ENCODE assay signal across 8 cellular contexts in the genomic region with DNA sequence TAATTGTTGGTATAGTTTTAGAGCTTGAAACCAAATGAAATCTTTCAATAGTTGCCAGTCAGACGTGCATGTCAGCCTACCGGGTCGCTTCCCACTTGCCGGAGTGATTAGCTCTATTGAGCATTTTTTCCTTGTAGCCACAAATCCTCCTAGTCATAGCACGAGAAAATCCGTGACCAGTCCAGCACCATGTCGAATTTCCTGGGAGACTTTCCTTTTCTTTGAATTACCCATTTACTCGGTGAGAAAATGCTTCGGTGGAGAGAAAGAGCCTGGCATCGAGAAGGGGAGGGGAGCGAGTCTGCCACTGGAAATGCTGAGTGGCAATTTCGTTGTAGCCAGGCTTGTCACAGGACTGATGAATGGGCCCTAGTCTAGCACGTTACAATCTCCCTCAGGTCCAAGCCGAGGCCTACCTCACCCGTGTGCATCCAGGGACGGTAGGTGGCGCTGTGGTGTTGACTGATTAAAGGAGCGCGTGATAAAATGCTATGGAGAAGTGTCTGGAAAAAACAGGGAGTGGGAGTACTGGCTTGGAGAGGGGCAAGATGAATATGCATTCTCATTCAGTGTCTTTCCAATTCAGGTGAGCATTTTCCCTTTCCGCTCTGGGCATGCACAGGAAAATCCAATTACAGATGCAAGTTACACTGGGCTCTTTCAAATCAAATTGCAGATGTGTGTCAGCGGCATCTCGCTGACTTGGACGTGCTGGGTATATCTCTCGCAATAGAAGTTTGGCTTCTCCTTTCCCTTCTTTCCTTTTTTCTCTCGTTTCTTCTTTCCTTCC.
DNase-seq lines count a peak whose midpoint lies in the region; ATAC-seq lines count a peak whose summit lies in the region.

No MANE protein-coding gene starts in this region.

- H3K9me3 Mint-ChIP-seq in central memory CD8-positive, alpha-beta T cell, result no peaks in the 10 kb centered on the region

- H3K4me1 Mint-ChIP-seq in central memory CD8-positive, alpha-beta T cell, result no peaks in the 10 kb centered on the region

- H3K4me3 Mint-ChIP-seq in central memory CD8-positive, alpha-beta T cell, result no peak overlapping the region

- no peaks in the 10 kb centered on the region for H3K36me3 Mint-ChIP-seq in central memory CD8-positive, alpha-beta T cell (ENCODE audit: insufficient read depth)

- H3K27me3 Mint-ChIP-seq in central memory CD8-positive, alpha-beta T cell, result no peaks in the 10 kb centered on the region

- ATAC-seq in HG02870 (IDR thresholded peaks at IDR 0.05; ENCODE audit: unreplicated experiment) (peak; percentile 25), left lobe of liver (peak; percentile 99)
- ATAC-seq in central memory CD8-positive, alpha-beta T cell (replicated peaks; ENCODE audit: extremely low read depth, poor library complexity, severe bottlenecking), result peak; percentile 47

- H3K27ac Mint-ChIP-seq in central memory CD8-positive, alpha-beta T cell (ENCODE audit: low read depth), result no peak overlapping the region

- peak; percentile 0 for DNase-seq in NCI-H2171 treated with DMSO at 0.1 percent for 48 hours (lab: John Stamatoyannopoulos, UW)
- no peak for DNase-seq in NCI-H2171 (lab: John Stamatoyannopoulos, UW)
- peak; percentile 71 for DNase-seq in NCI-H2081 treated with DMSO at 0.1 percent for 48 hours (lab: John Stamatoyannopoulos, UW)
- peak in 3 of 4 experiments; percentile 8 to 27 (median 27) for DNase-seq in activated CD4-positive, CD25-positive, alpha-beta regulatory T cell (lab: John Stamatoyannopoulos, UW)
- DNase-seq in central memory CD8-positive, alpha-beta T cell (ENCODE audit: low spot score in 2 of 2), result peak in 1 of 2 donors; percentile 23
- DNase-seq in left lobe of liver (ENCODE audit: low spot score), result peak; percentile 72
- peak; percentile 64 to 73 for DNase-seq in stimulated activated CD4-positive, alpha-beta T cell treated with anti-CD3 and anti-CD28 coated beads, Interleukin-4, amount 100 ng/mL, for 48 hours (ENCODE audit: low read depth in 2 of 2)

Comparison
In these comparisons a context has a peak if more than half of its experiments do, and no peak if none do; other contexts are left out.
1. ATAC-seq: peak in every context shown above with its lines; median percentile 99 in left lobe of liver; 47 in central memory CD8-positive, alpha-beta T cell; 25 in HG02870.